ENCODE assay signal across 8 cellular contexts in the genomic region with DNA sequence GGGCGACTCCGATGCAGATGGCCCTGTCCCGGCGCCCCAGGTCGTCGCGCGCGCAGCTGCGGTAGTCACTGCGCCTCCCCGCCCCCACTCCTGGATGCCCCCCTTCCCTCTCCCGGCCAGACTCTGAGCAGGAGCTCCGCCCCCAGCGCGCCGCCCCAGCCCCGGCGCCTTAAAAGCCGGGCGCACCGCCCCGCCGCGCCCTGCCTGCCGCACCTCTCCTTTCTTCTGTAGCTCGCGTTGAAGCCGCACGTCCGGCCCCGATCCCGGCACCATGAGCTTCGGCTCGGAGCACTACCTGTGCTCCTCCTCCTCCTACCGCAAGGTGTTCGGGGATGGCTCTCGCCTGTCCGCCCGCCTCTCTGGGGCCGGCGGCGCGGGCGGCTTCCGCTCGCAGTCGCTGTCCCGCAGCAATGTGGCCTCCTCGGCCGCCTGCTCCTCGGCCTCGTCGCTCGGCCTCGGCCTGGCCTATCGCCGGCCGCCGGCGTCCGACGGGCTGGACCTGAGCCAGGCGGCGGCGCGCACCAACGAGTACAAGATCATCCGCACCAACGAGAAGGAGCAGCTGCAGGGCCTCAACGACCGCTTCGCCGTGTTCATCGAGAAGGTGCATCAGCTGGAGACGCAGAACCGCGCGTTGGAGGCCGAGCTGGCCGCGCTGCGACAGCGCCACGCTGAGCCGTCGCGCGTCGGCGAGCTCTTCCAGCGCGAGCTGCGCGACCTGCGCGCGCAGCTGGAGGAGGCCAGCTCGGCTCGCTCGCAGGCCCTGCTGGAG. TPM values are rescaled to one million over a fixed set of nuclear protein-coding genes. Genes with fewer than 3 reads are reported as not detected.
DNase-seq lines count a peak whose midpoint lies in the region; ATAC-seq, FAIRE-seq and TF ChIP-seq lines count a peak whose summit lies in the region.

TSS of gene INA (plus strand) at position 198 of the 772 bp plus-strand sequence. CDS start at position 272, 74 bp downstream.

- peaks cover 6% of the 10 kb centered on the region; the same call in 1 of the 2 replicates for H3K79me2 ChIP-seq in DOHH2 (ENCODE audit: control insufficient read depth, low read length)

- H3K27me3 ChIP-seq in DOHH2 (ENCODE audit: control insufficient read depth, low read length) (peaks cover 10% of the 10 kb centered on the region), pancreas (peaks cover 0 to 29% (median 6%) of the 10 kb centered on the region in 4 donors)

- H4K20me1 ChIP-seq in DOHH2 (ENCODE audit: control insufficient read depth, insufficient read depth, low read depth, low read length) = peaks cover 3% of the 10 kb centered on the region; the same call in 1 of the 2 replicates

- in situ Hi-C loops in KBM-7 (cut with MboI; ENCODE audit: low pct_unique_long_range_greater_than_20kb, low sequenced_read_pairs) = no loop called here

- no peaks in the 10 kb centered on the region for H3F3A ChIP-seq in DOHH2 (ENCODE audit: control insufficient read depth, insufficient read depth)

- H3K4me2 ChIP-seq in DOHH2 (ENCODE audit: low read length) = peak within 1 kb of the TSS; percentile 85

- intact Hi-C loops in pancreas (cut with DNase I) = no loop called here

- 2% methylated on average over 91 to 101 of the region's 101 CpGs for WGBS in pancreas, 2 donors

- no peak for FAIRE-seq in pancreas (lab: Jason Lieb, UNC)

- TF ChIP-seq CTCF in DOHH2 (IDR thresholded peaks at IDR 0.05; ENCODE audit: low read depth, low read length, poor library complexity, severe bottlenecking) (peak; percentile 25), WI38 (IDR thresholded peaks at IDR 0.05; ENCODE audit: low read depth, low read length) (no peak), pancreas (IDR thresholded peaks at IDR 0.05) (no peak)

- DNase-seq in KBM-7 = peak; percentile 29
- DNase-seq in pancreas = peak in 2 of 6 donors; percentile 51 to 65
- no peak for DNase-seq in SW480 (ENCODE audit: low spot score)

- H3K9me3 ChIP-seq in DOHH2 (ENCODE audit: control insufficient read depth, insufficient read depth, low read length) (no peaks in the 10 kb centered on the region), pancreas (no peaks in the 10 kb centered on the region)

- no peaks in the 10 kb centered on the region; the same call in 1 of the 2 replicates for H3K36me3 ChIP-seq in DOHH2 (ENCODE audit: control insufficient read depth, low read length)
- no peaks in the 10 kb centered on the region for H3K36me3 ChIP-seq in pancreas

- no peaks in the 10 kb centered on the region for H3K9me2 ChIP-seq in DOHH2 (replicated peaks; ENCODE audit: control insufficient read depth, low read length)

- ATAC-seq in esophagus mucosa (peak; percentile 66), pancreas (peak in 3 of 4 donors; percentile 54 to 82 (median 72)), GM18511 (IDR thresholded peaks at IDR 0.05; ENCODE audit: unreplicated experiment) (no peak), HG02798 (IDR thresholded peaks at IDR 0.05; ENCODE audit: poor library complexity, unreplicated experiment) (no peak)

- H3K4me3 ChIP-seq in DOHH2 (ENCODE audit: low read length) (peak within 1 kb of the TSS; percentile 76), WI38 (ENCODE audit: low read depth, low read length) (peak within 1 kb of the TSS; percentile 51), pancreas (peak within 1 kb of the TSS; percentile 2 to 40 (median 6))

- peaks cover 22% of the 10 kb centered on the region for H3K4me1 ChIP-seq in DOHH2 (ENCODE audit: control insufficient read depth, low read length)
- peaks cover 0 to 3% (median 0%) of the 10 kb centered on the region in 3 donors for H3K4me1 ChIP-seq in pancreas

- H3K27ac ChIP-seq in DOHH2 (ENCODE audit: low read depth, low read length) (no peak within 1 kb of the TSS), pancreas (no peak within 1 kb of the TSS)

RNA-seq across cellular contexts. Expression of gene INA, which starts in this region (rescaled TPM):
- total RNA-seq in esophagus mucosa = 1.4 TPM
- 1 to 10 TPM in 3 of 6 donors, under 1 TPM in 3; 0.32 to 2.9 (median 1.1) TPM for total RNA-seq in pancreas
- 10 to 100 TPM in 1 of 2 donors, 1 to 10 TPM in 1; 3.2 to 13.1 TPM for polyA plus RNA-seq in pancreas

Comparison
In these comparisons a context has a peak if more than half of its experiments do, and no peak if none do; other contexts are left out.
1. H3K4me3 ChIP-seq: peak in every context shown above with its lines; median percentile 76 in DOHH2; 51 in WI38; 6 in pancreas.
2. ATAC-seq: peak in esophagus mucosa (single experiment) and pancreas (3 of 4); none in GM18511 (single experiment) and HG02798 (single experiment).